15 cellular contexts compared by ENCODE assay signal in the genomic region with DNA sequence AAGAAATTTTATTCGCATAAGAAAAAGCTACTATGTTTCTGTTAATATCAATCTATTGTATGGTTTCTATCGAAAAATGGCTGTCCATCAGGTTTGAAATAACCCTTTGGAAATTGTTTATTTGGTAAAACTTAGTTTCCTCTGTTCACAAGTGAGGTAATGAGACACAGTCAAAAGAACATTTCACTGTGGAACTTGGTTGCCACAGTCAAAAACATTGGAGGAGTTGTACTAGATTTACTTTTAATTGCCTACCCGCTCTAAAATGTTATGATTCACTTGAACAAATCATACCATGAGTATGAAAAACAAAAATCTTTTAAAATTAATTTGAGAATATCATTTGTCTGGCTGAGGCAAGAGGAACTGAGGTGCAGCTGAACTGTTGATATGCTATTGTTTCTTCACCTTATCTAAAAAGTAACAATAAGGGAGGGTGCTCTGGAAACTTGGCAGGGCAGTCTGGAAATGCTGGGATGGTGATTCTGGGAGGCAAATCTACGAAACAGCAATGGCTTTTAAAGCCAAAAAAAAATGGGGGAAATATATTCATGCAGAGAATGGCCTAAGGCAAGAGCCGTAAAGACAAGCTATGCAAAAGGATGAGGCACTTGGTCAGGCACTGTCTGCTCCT. TPM values are rescaled to one million over a fixed set of nuclear protein-coding genes. Genes with fewer than 3 reads are reported as not detected.
A peak's percentile ranks its signal among the peaks of the same experiment; 100 is the strongest.
DNase-seq lines count a peak whose midpoint lies in the region; ATAC-seq and TF ChIP-seq lines count a peak whose summit lies in the region.
"Had no signal": no experiment of that assay in that cellular context is flagged by ENCODE, and none has a peak within 500 bp of the region (broad histone marks: within the 10 kb centered on the region; RNA-seq: fewer than 3 reads in every experiment).

No MANE protein-coding gene starts in this region.

- H3K36me3 Mint-ChIP-seq in T-helper 17 cell (ENCODE audit: low read depth) = peaks cover 11% of the 10 kb centered on the region

- H3K27ac ChIP-seq in 22Rv1 (peak overlapping the region; percentile 13), osteoblast (ENCODE audit: low read depth, low read length) (peak overlapping the region; percentile 76)
- H3K27ac ChIP-seq: colonic mucosa, foreskin keratinocyte had no signal

- peaks cover 23% of the 10 kb centered on the region for H3K4me1 Mint-ChIP-seq in T-helper 17 cell

- H3K4me1 ChIP-seq in osteoblast (ENCODE audit: insufficient read depth, low read length) = peaks cover 47% of the 10 kb centered on the region
- H3K4me1 ChIP-seq: colonic mucosa had no signal

- no peak overlapping the region for H3K4me3 Mint-ChIP-seq in T-helper 17 cell
- H3K4me3 Mint-ChIP-seq: activated naive CD4-positive, alpha-beta T cell treated with anti-CD3 and anti-CD28 coated beads, Interleukin-2, amount 10 ng/mL, durations not matched to agents 7 days and 5 days; naive B cell had no signal

- H3K4me3 ChIP-seq in fibroblast of mammary gland (ENCODE audit: control insufficient read depth, low read depth, low read length) (no peak overlapping the region), osteoblast (ENCODE audit: insufficient read depth, low read length) (no peak overlapping the region)
- H3K4me3 ChIP-seq: colonic mucosa, right lobe of liver had no signal

- H3K27ac Mint-ChIP-seq in T-helper 17 cell = peak overlapping the region; percentile 19
- H3K27ac Mint-ChIP-seq: activated naive CD4-positive, alpha-beta T cell treated with anti-CD3 and anti-CD28 coated beads, Interleukin-2, amount 10 ng/mL, durations not matched to agents 7 days and 5 days; naive B cell had no signal

- H3K27me3 ChIP-seq in osteoblast (ENCODE audit: insufficient read depth, low read length) = no peaks in the 10 kb centered on the region
- H3K27me3 ChIP-seq: colonic mucosa, foreskin keratinocyte, right lobe of liver had no signal

- no peak for TF ChIP-seq CTCF in 22Rv1 (IDR thresholded peaks at IDR 0.05)
- TF ChIP-seq CTCF in fibroblast of mammary gland (conservative IDR thresholded peaks at IDR 0.05; ENCODE audit: control insufficient read depth, insufficient read depth, low read depth, low read length) = no peak
- TF ChIP-seq CTCF in osteoblast (IDR thresholded peaks at IDR 0.05; ENCODE audit: extremely low read depth, low read depth, low read length) = no peak

- no peaks in the 10 kb centered on the region for H3K27me3 Mint-ChIP-seq in T-helper 17 cell
- H3K27me3 Mint-ChIP-seq: activated naive CD4-positive, alpha-beta T cell treated with anti-CD3 and anti-CD28 coated beads, Interleukin-2, amount 10 ng/mL, durations not matched to agents 7 days and 5 days; naive B cell had no signal

- ATAC-seq in T-helper 17 cell (no peak), GM18498 (IDR thresholded peaks at IDR 0.05; ENCODE audit: unreplicated experiment) (no peak)

- H3K4me2 ChIP-seq in osteoblast (ENCODE audit: insufficient read depth, low read length) = peak overlapping the region; percentile 17

- no peaks in the 10 kb centered on the region for H4K20me1 ChIP-seq in osteoblast (ENCODE audit: insufficient read depth, low read length)

- no peak overlapping the region for H2AFZ ChIP-seq in osteoblast (ENCODE audit: low read length)

- H3K79me2 ChIP-seq in osteoblast (ENCODE audit: insufficient read depth, low read length) = no peaks in the 10 kb centered on the region

- H3K9me3 ChIP-seq in T-helper 17 cell (ENCODE audit: control insufficient read depth, low read length, poor library complexity, severe bottlenecking) (no peaks in the 10 kb centered on the region), osteoblast (ENCODE audit: low read depth, low read length) (no peaks in the 10 kb centered on the region)
- H3K9me3 ChIP-seq: colonic mucosa, right lobe of liver had no signal

- no peaks in the 10 kb centered on the region for H3K36me3 ChIP-seq in osteoblast (ENCODE audit: insufficient read depth, low read length)
- H3K36me3 ChIP-seq: colonic mucosa had no signal

- no peak for DNase-seq in T-helper 17 cell
- peak; percentile 31 for DNase-seq in fibroblast of mammary gland (ENCODE audit: low read depth)
- DNase-seq in osteoblast (ENCODE audit: insufficient read length, low spot score, missing footprints) = peak; percentile 92
- no peak for DNase-seq in NCI-H774 (lab: John Stamatoyannopoulos, UW)
- no peak for DNase-seq in NCI-H1694 treated with DMSO at 0.1 percent for 48 hours (lab: John Stamatoyannopoulos, UW)
- no peak for DNase-seq in NCI-H2171 treated with DMSO at 0.1 percent for 48 hours (lab: John Stamatoyannopoulos, UW)
- DNase-seq: activated naive CD4-positive, alpha-beta T cell treated with anti-CD3 and anti-CD28 coated beads, Interleukin-2, amount 10 ng/mL, durations not matched to agents 7 days and 5 days; colonic mucosa; DMS153; MM.1S; naive B cell; right lobe of liver had no signal

RNA-seq across cellular contexts. Expression of a gene that starts 46.4 kb away (rescaled TPM):
- 10 to 100 TPM; 52.9 to 54.5 TPM for total RNA-seq in T-helper 17 cell
- total RNA-seq in osteoblast = 19.2 and 21.2 TPM in 2 replicates

Comparison
In these comparisons a context has a peak if more than half of its experiments do, and no peak if none do; other contexts are left out.
1. DNase-seq: peak in fibroblast of mammary gland (single experiment) and osteoblast (single experiment); none in T-helper 17 cell (0 of 3), NCI-H774 (single experiment), NCI-H1694 treated with DMSO at 0.1 percent for 48 hours (single experiment) and NCI-H2171 treated with DMSO at 0.1 percent for 48 hours (single experiment).